In the genomic region with DNA sequence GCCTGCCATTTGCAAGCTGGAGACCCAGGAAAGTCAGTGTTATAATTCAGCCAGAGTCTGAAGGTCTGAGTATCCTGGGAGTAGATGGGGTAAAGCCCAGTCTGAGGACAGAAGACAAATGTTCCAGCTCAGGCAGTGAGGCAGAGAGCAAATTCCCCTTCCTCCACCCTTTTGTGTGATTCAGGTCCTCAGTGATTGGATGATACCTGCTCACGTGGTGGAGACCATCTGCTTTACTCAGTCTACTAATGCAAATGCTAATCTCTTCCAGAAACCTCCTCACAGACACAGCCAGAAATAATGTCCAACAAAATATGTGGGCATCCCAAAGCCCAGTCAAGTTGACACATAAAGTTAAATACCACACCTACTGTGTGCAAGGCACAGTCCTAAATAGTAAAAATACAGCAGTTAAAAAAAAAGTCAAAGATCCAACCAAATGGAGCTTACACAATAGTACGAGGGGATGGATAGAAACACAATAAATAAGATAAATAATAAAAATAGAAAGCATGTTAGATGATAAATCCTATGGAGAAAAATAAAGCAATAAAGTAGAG, we compare ENCODE assay signal across 1 cellular context.
TF ChIP-seq lines count a peak whose summit lies in the region.

No MANE protein-coding gene starts in this region.

TF ChIP-seq in GM12878, 131 proteins besides CTCF, POLR2A, EP300 and RAD21 (continued from another document):
- TF ChIP-seq, protein P1, sequence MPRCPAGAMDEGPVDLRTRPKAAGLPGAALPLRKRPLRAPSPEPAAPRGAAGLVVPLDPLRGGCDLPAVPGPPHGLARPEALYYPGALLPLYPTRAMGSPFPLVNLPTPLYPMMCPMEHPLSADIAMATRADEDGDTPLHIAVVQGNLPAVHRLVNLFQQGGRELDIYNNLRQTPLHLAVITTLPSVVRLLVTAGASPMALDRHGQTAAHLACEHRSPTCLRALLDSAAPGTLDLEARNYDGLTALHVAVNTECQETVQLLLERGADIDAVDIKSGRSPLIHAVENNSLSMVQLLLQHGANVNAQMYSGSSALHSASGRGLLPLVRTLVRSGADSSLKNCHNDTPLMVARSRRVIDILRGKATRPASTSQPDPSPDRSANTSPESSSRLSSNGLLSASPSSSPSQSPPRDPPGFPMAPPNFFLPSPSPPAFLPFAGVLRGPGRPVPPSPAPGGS (IDR thresholded peaks at IDR 0.05; ENCODE audit: borderline replicate concordance, insufficient read depth, low read depth, low read length, poor library complexity, severe bottlenecking) = peak; percentile 22
- TF ChIP-seq POU2F2 (IDR thresholded peaks at IDR 0.05; ENCODE audit: borderline replicate concordance, low read depth, low read length) = no peak
- no peak for TF ChIP-seq CHD1 (IDR thresholded peaks at IDR 0.05; ENCODE audit: low read depth, low read length)
- peak; percentile 40; the same call in 1 of the 2 replicates for TF ChIP-seq RAD51 (IDR thresholded peaks at IDR 0.05)
- TF ChIP-seq ATF7 (IDR thresholded peaks at IDR 0.05; ENCODE audit: low read depth) = no peak
- TF ChIP-seq, protein P2, sequence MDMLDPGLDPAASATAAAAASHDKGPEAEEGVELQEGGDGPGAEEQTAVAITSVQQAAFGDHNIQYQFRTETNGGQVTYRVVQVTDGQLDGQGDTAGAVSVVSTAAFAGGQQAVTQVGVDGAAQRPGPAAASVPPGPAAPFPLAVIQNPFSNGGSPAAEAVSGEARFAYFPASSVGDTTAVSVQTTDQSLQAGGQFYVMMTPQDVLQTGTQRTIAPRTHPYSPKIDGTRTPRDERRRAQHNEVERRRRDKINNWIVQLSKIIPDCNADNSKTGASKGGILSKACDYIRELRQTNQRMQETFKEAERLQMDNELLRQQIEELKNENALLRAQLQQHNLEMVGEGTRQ (IDR thresholded peaks at IDR 0.05; ENCODE audit: borderline replicate concordance, low read depth, low read length) = peak; percentile 62
- TF ChIP-seq, protein P3, sequence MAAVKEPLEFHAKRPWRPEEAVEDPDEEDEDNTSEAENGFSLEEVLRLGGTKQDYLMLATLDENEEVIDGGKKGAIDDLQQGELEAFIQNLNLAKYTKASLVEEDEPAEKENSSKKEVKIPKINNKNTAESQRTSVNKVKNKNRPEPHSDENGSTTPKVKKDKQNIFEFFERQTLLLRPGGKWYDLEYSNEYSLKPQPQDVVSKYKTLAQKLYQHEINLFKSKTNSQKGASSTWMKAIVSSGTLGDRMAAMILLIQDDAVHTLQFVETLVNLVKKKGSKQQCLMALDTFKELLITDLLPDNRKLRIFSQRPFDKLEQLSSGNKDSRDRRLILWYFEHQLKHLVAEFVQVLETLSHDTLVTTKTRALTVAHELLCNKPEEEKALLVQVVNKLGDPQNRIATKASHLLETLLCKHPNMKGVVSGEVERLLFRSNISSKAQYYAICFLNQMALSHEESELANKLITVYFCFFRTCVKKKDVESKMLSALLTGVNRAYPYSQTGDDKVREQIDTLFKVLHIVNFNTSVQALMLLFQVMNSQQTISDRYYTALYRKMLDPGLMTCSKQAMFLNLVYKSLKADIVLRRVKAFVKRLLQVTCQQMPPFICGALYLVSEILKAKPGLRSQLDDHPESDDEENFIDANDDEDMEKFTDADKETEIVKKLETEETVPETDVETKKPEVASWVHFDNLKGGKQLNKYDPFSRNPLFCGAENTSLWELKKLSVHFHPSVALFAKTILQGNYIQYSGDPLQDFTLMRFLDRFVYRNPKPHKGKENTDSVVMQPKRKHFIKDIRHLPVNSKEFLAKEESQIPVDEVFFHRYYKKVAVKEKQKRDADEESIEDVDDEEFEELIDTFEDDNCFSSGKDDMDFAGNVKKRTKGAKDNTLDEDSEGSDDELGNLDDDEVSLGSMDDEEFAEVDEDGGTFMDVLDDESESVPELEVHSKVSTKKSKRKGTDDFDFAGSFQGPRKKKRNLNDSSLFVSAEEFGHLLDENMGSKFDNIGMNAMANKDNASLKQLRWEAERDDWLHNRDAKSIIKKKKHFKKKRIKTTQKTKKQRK (IDR thresholded peaks at IDR 0.05; ENCODE audit: low read depth, low read length) = no peak
- TF ChIP-seq, protein P4, sequence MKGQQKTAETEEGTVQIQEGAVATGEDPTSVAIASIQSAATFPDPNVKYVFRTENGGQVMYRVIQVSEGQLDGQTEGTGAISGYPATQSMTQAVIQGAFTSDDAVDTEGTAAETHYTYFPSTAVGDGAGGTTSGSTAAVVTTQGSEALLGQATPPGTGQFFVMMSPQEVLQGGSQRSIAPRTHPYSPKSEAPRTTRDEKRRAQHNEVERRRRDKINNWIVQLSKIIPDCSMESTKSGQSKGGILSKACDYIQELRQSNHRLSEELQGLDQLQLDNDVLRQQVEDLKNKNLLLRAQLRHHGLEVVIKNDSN (IDR thresholded peaks at IDR 0.05; ENCODE audit: borderline replicate concordance, extremely low read length, insufficient read depth, low read depth, low read length) = peak; percentile 78
- no peak for TF ChIP-seq PAX5 (IDR thresholded peaks at IDR 0.05; ENCODE audit: borderline replicate concordance, low read depth, low read length)
